Comparison of ENCODE assay signal across 15 cellular contexts in the genomic region with DNA sequence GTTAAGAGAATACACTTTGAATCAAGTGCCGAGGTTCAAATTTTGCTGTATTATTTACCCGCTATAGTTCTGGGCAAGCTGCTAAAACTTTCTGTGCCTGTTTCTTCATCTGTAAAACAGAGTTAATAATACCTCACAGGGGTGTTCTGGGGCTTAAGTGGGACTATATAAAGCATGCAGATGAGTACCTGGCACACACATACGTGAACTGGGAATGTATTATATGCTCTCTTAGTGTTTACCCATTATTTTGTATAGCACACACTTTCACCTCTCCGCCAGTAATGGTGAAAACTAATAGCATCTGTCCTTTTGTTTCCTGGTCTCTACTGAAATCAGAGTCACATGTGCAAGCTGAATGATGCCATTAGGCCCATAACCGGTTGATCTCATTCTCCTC. TPM values are rescaled to one million over a fixed set of nuclear protein-coding genes. Genes with fewer than 3 reads are reported as not detected.
DNase-seq lines count a peak whose midpoint lies in the region; TF ChIP-seq lines count a peak whose summit lies in the region.
"Had no signal": no experiment of that assay in that cellular context is flagged by ENCODE, and none has a peak within 500 bp of the region (broad histone marks: within the 10 kb centered on the region; RNA-seq: fewer than 3 reads in every experiment).

No MANE protein-coding gene starts in this region.

- H3K79me2 ChIP-seq in osteoblast (ENCODE audit: insufficient read depth, low read length): no peaks in the 10 kb centered on the region

- no peaks in the 10 kb centered on the region for H3K4me1 ChIP-seq in osteoblast (ENCODE audit: insufficient read depth, low read length)

- H3K27me3 ChIP-seq in osteoblast (ENCODE audit: insufficient read depth, low read length) (no peaks in the 10 kb centered on the region), MG63 (no peaks in the 10 kb centered on the region)

- DNase-seq in NCI-H2227 treated with DMSO at 0.1 percent for 48 hours (lab: John Stamatoyannopoulos, UW) (peak; percentile 15), NCI-H2227 (lab: John Stamatoyannopoulos, UW; ENCODE audit: unreplicated experiment) (no peak), NCI-H1436 (lab: John Stamatoyannopoulos, UW) (peak; percentile 42), NCI-H748 (lab: John Stamatoyannopoulos, UW; ENCODE audit: unreplicated experiment) (peak; percentile 62), osteoblast (ENCODE audit: insufficient read length, low spot score, missing footprints) (peak; percentile 30), MG63 (no peak), NCI-H524 treated with DMSO at 0.1 percent for 48 hours (lab: John Stamatoyannopoulos, UW) (no peak), NCI-H526 (lab: John Stamatoyannopoulos, UW) (no peak)
- DNase-seq: H9, NCI-H2029 treated with DMSO at 0.1 percent for 48 hours, NCI-H526 treated with DMSO at 0.1 percent for 48 hours, SIG-M5, T-helper 2 cell had no signal

- no peak overlapping the region for H3K27ac ChIP-seq in osteoblast (ENCODE audit: low read depth, low read length)
- H3K27ac ChIP-seq: C4-2B had no signal

- H3K4me2 ChIP-seq in osteoblast (ENCODE audit: insufficient read depth, low read length): no peak overlapping the region

- H3K4me3 ChIP-seq in osteoblast (ENCODE audit: insufficient read depth, low read length) (no peak overlapping the region), MG63 (no peak overlapping the region)

- H3K9me3 ChIP-seq in osteoblast (ENCODE audit: low read depth, low read length): no peaks in the 10 kb centered on the region
- no peaks in the 10 kb centered on the region for H3K9me3 ChIP-seq in MG63

- TF ChIP-seq CTCF in osteoblast (IDR thresholded peaks at IDR 0.05; ENCODE audit: extremely low read depth, low read depth, low read length): no peak

- H2AFZ ChIP-seq in osteoblast (ENCODE audit: low read length): no peak overlapping the region

- H4K20me1 ChIP-seq in osteoblast (ENCODE audit: insufficient read depth, low read length): no peaks in the 10 kb centered on the region

- H3K36me3 ChIP-seq in osteoblast (ENCODE audit: insufficient read depth, low read length): peaks cover 21% of the 10 kb centered on the region
- H3K36me3 ChIP-seq in MG63: peaks cover 7% of the 10 kb centered on the region

RNA-seq across cellular contexts. Expression of gene CDKL4, which starts 3.7 kb away (rescaled TPM):
- 2.2 and 3.5 TPM in 2 replicates for total RNA-seq in osteoblast
- total RNA-seq in MG63 (2014; rRNA removed; shearing (Covaris generic); ENCODE audit: low replicate concordance): 0.30 TPM in 1 of 2 replicates, not detected in the other
- total RNA-seq: A172, H9 had no signal

Comparison
In these comparisons a context has a peak if more than half of its experiments do, and no peak if none do; other contexts are left out.
1. DNase-seq: peak in NCI-H2227 treated with DMSO at 0.1 percent for 48 hours (single experiment), NCI-H1436 (single experiment), NCI-H748 (single experiment) and osteoblast (single experiment); none in NCI-H2227 (single experiment), MG63 (single experiment), NCI-H524 treated with DMSO at 0.1 percent for 48 hours (single experiment) and NCI-H526 (0 of 2).